ENCODE assay signal across 8 cellular contexts in genomic region chr13:44436589-44437337, GRCh38.
DNase-seq lines count a peak whose midpoint lies in the region; ATAC-seq and TF ChIP-seq lines count a peak whose summit lies in the region.

No MANE protein-coding gene starts in this region.

- TF ChIP-seq CTCF in AG09319 (IDR thresholded peaks at IDR 0.05; ENCODE audit: low read depth, low read length), result no peak

- H3K36me3 ChIP-seq in ectodermal cell (ENCODE audit: control insufficient read depth, insufficient read depth, low read length), result peaks cover 13% of the 10 kb centered on the region

- H3K27me3 Mint-ChIP-seq in activated CD4-positive, alpha-beta memory T cell treated with anti-CD3 and anti-CD28 coated beads, Interleukin-2, amount 10 ng/mL, durations not matched to agents 7 days and 5 days, result peaks cover 52% of the 10 kb centered on the region

- H3K4me1 ChIP-seq in ectodermal cell (ENCODE audit: control insufficient read depth, insufficient read depth, low read length), result peaks cover 15% of the 10 kb centered on the region

- POLR2A ChIA-PET in activated CD4-positive, alpha-beta memory T cell treated with anti-CD3 and anti-CD28 coated beads, Interleukin-2, amount 10 ng/mL, durations not matched to agents 7 days and 5 days (lab: Charles Lee), result interaction anchor here (0.6 kb wide), 1 partner anchor 386 kb away, joined by 3 read pairs; no protein-coding TSS in a partner anchor

- CTCF ChIA-PET in activated CD4-positive, alpha-beta memory T cell treated with anti-CD3 and anti-CD28 coated beads, Interleukin-2, amount 10 ng/mL, durations not matched to agents 7 days and 5 days (lab: Charles Lee), result interaction anchor here (1.0 to 5.0 kb wide), 5 partner anchors 29 to 610 kb away, joined by 3 to 58 read pairs (median 10); no protein-coding TSS in a partner anchor

- no peak overlapping the region for H3K27ac Mint-ChIP-seq in activated CD4-positive, alpha-beta memory T cell treated with anti-CD3 and anti-CD28 coated beads, Interleukin-2, amount 10 ng/mL, durations not matched to agents 7 days and 5 days

- peak overlapping the region; percentile 53 for H3K4me3 ChIP-seq in ectodermal cell (ENCODE audit: insufficient read depth, low read depth, low read length)

- peak overlapping the region; percentile 68 for H3K4me3 Mint-ChIP-seq in activated CD4-positive, alpha-beta memory T cell treated with anti-CD3 and anti-CD28 coated beads, Interleukin-2, amount 10 ng/mL, durations not matched to agents 7 days and 5 days

- no peaks in the 10 kb centered on the region for H3K36me3 Mint-ChIP-seq in activated CD4-positive, alpha-beta memory T cell treated with anti-CD3 and anti-CD28 coated beads, Interleukin-2, amount 10 ng/mL, durations not matched to agents 7 days and 5 days (ENCODE audit: low read depth)

- H3K27ac ChIP-seq in ectodermal cell (ENCODE audit: insufficient read depth, low read depth, low read length, poor library complexity, severe bottlenecking), result peak overlapping the region; percentile 99

- peaks cover 20% of the 10 kb centered on the region for H3K4me1 Mint-ChIP-seq in activated CD4-positive, alpha-beta memory T cell treated with anti-CD3 and anti-CD28 coated beads, Interleukin-2, amount 10 ng/mL, durations not matched to agents 7 days and 5 days

- ATAC-seq in HG02852 (IDR thresholded peaks at IDR 0.05; ENCODE audit: unreplicated experiment), result peak; percentile 54
- ATAC-seq in left lobe of liver, result peak; percentile 84
- ATAC-seq in HG02588 (IDR thresholded peaks at IDR 0.05; ENCODE audit: unreplicated experiment), result no peak

- H3K9me3 Mint-ChIP-seq in activated CD4-positive, alpha-beta memory T cell treated with anti-CD3 and anti-CD28 coated beads, Interleukin-2, amount 10 ng/mL, durations not matched to agents 7 days and 5 days, result no peaks in the 10 kb centered on the region

- no peaks in the 10 kb centered on the region for H3K27me3 ChIP-seq in ectodermal cell (ENCODE audit: control insufficient read depth, insufficient read depth, low read length, poor library complexity, severe bottlenecking)

- WGBS in ectodermal cell, 2 experiments, result 0% methylated on average over 33 to 36 of the region's 38 CpGs

- no peaks in the 10 kb centered on the region for H3K9me3 ChIP-seq in ectodermal cell (ENCODE audit: control insufficient read depth, low read length)

- DNase-seq in AG09319 (ENCODE audit: extremely low read depth, low read depth) (peak; percentile 81), NCI-H526 (lab: John Stamatoyannopoulos, UW) (peak; percentile 95 to 99), left lobe of liver (ENCODE audit: low spot score) (peak; percentile 97)
- DNase-seq in activated CD4-positive, alpha-beta memory T cell treated with anti-CD3 and anti-CD28 coated beads, Interleukin-2, amount 10 ng/mL, durations not matched to agents 7 days and 5 days, result peak; percentile 30
- peak; percentile 41 to 42 for DNase-seq in stimulated activated CD4-positive, alpha-beta T cell treated with anti-CD3 and anti-CD28 coated beads, Interleukin-2, amount 100 ng/mL, for 24 hours

Comparison
In these comparisons a context has a peak if more than half of its experiments do, and no peak if none do; other contexts are left out.
1. DNase-seq: peak in every context shown above with its lines; median percentile 97 in NCI-H526; 97 in left lobe of liver; 81 in AG09319; 42 in stimulated activated CD4-positive, alpha-beta T cell treated with anti-CD3 and anti-CD28 coated beads, Interleukin-2, amount 100 ng/mL, for 24 hours; 30 in activated CD4-positive, alpha-beta memory T cell treated with anti-CD3 and anti-CD28 coated beads, Interleukin-2, amount 10 ng/mL, durations not matched to agents 7 days and 5 days.